In the genomic region with DNA sequence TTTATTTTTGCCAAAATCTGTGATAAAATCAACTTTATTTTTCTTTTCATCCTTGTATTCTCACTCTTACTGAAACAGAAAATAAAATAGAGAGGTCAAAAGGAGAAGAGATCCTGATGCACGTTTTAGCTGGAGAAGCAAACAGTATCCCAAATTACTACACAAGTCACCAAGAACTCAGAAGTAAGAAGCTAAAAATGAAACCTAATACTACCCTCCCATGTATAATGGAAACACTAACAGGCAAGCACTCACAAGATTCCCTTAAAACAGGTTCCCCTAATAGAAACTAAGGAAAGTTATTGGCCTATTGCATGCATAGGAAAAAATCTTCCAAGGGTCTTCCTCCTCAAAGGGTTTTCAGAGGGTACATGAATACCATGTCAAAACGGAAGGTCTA, we compare ENCODE assay signal across 14 cellular contexts.
DNase-seq lines count a peak whose midpoint lies in the region; ATAC-seq and TF ChIP-seq lines count a peak whose summit lies in the region.
"Had no signal": no experiment of that assay in that cellular context is flagged by ENCODE, and none has a peak within 500 bp of the region (broad histone marks: within the 10 kb centered on the region; RNA-seq: fewer than 3 reads in every experiment).

No MANE protein-coding gene starts in this region.

- H3K4me3 ChIP-seq in DND-41 (ENCODE audit: low read depth in 1 of 2, low read length in 2 of 2) (peak overlapping the region; percentile 47 to 68), upper lobe of right lung (no peak overlapping the region)
- H3K4me3 ChIP-seq: A549, thyroid gland had no signal

- no peaks in the 10 kb centered on the region for H3K9me3 ChIP-seq in DND-41 (ENCODE audit: insufficient read depth, low read length, severe bottlenecking)
- H3K9me3 ChIP-seq in T-helper 17 cell (ENCODE audit: control insufficient read depth, low read length, poor library complexity, severe bottlenecking): peaks cover 2% of the 10 kb centered on the region
- no peaks in the 10 kb centered on the region for H3K9me3 ChIP-seq in upper lobe of right lung
- H3K9me3 ChIP-seq: A549, thyroid gland had no signal

- H3K36me3 ChIP-seq in DND-41 (ENCODE audit: insufficient read depth, low read length) (no peaks in the 10 kb centered on the region), upper lobe of right lung (no peaks in the 10 kb centered on the region)
- H3K36me3 ChIP-seq: thyroid gland had no signal

- peak overlapping the region; percentile 63 for H3K4me3 Mint-ChIP-seq in T-helper 2 cell treated with Interferon-gamma antibody and Interleukin-4, amounts not matched to agents 5 μg/mL and 100 μg/mL, for 36 hours
- peak overlapping the region; percentile 75 for H3K4me3 Mint-ChIP-seq in T-helper 17 cell
- H3K4me3 Mint-ChIP-seq in immature natural killer cell: peak overlapping the region; percentile 63 to 83 (median 69)
- H3K4me3 Mint-ChIP-seq: endodermal cell had no signal

- H3K27ac Mint-ChIP-seq in T-helper 2 cell treated with Interferon-gamma antibody and Interleukin-4, amounts not matched to agents 5 μg/mL and 100 μg/mL, for 36 hours: peak overlapping the region; percentile 61
- H3K27ac Mint-ChIP-seq in T-helper 17 cell (peak overlapping the region; percentile 47), immature natural killer cell (peak overlapping the region in 3 of 6 donors; percentile 27 to 74 (median 43))
- H3K27ac Mint-ChIP-seq: endodermal cell had no signal

- H4K20me1 ChIP-seq in DND-41 (ENCODE audit: insufficient read depth, low read length): no peaks in the 10 kb centered on the region

- H3K79me2 ChIP-seq in DND-41 (ENCODE audit: insufficient read depth, low read length): no peaks in the 10 kb centered on the region

- ATAC-seq in DND-41 (ENCODE audit: insufficient read depth, low read depth) (peak; percentile 51), T-helper 17 cell (no peak), upper lobe of right lung (no peak)
- ATAC-seq: A549 had no signal

- no peak for TF ChIP-seq CTCF in DND-41 (IDR thresholded peaks at IDR 0.05; ENCODE audit: borderline replicate concordance, extremely low read depth, low read length, poor library complexity, severe bottlenecking)
- no peak for TF ChIP-seq CTCF in upper lobe of right lung (IDR thresholded peaks at IDR 0.05)

- no peaks in the 10 kb centered on the region for H3K27me3 ChIP-seq in DND-41 (ENCODE audit: insufficient read depth, low read length, poor library complexity)
- H3K27me3 ChIP-seq in upper lobe of right lung: no peaks in the 10 kb centered on the region
- H3K27me3 ChIP-seq: thyroid gland had no signal

- H3K27me3 Mint-ChIP-seq in T-helper 2 cell treated with Interferon-gamma antibody and Interleukin-4, amounts not matched to agents 5 μg/mL and 100 μg/mL, for 36 hours (ENCODE audit: low read depth): no peaks in the 10 kb centered on the region
- H3K27me3 Mint-ChIP-seq in T-helper 17 cell (no peaks in the 10 kb centered on the region), immature natural killer cell (ENCODE audit: low read depth in 3 of 3) (no peaks in the 10 kb centered on the region)

- H3K4me1 ChIP-seq in DND-41 (ENCODE audit: insufficient read depth, low read length) (peaks cover 26% of the 10 kb centered on the region), upper lobe of right lung (no peaks in the 10 kb centered on the region)
- H3K4me1 ChIP-seq: A549, thyroid gland had no signal

- peaks cover 6% of the 10 kb centered on the region for H3K9me3 Mint-ChIP-seq in T-helper 2 cell treated with Interferon-gamma antibody and Interleukin-4, amounts not matched to agents 5 μg/mL and 100 μg/mL, for 36 hours
- H3K9me3 Mint-ChIP-seq in immature natural killer cell: peaks cover 0 to 32% (median 7%) of the 10 kb centered on the region in 6 donors
- H3K9me3 Mint-ChIP-seq: endodermal cell had no signal

- H3K27ac ChIP-seq in DND-41 (ENCODE audit: low read length) (peak overlapping the region; percentile 78), upper lobe of right lung (no peak overlapping the region)
- H3K27ac ChIP-seq: A549, thyroid gland had no signal

- H3K9ac ChIP-seq in DND-41 (ENCODE audit: low read depth, low read length): peak overlapping the region; percentile 63

- intact Hi-C loops in upper lobe of right lung (cut with DNase I): no loop called here

- peaks cover 10% of the 10 kb centered on the region for H3K4me1 Mint-ChIP-seq in T-helper 2 cell treated with Interferon-gamma antibody and Interleukin-4, amounts not matched to agents 5 μg/mL and 100 μg/mL, for 36 hours (ENCODE audit: low read depth)
- H3K4me1 Mint-ChIP-seq in T-helper 17 cell (no peaks in the 10 kb centered on the region), immature natural killer cell (peaks cover 2 to 10% of the 10 kb centered on the region in 2 donors)

- DNase-seq in T-helper 2 cell treated with Interferon-gamma antibody and Interleukin-4, amounts not matched to agents 5 μg/mL and 100 μg/mL, for 36 hours (ENCODE audit: low spot score): no peak
- DNase-seq in T-helper 2 cell (no peak), DND-41 (no peak), T-helper 17 cell (no peak), immature natural killer cell (no peak), upper lobe of right lung (no peak), RPMI8226 (no peak), NCI-H187 treated with DMSO at 0.1 percent for 48 hours (lab: John Stamatoyannopoulos, UW) (no peak)
- DNase-seq: Calu3; endodermal cell; foreskin fibroblast; stimulated activated CD8-positive, alpha-beta memory T cell treated with anti-CD3 and anti-CD28 coated beads, Interleukin-4, amount 100 ng/mL, for 48 hours; thyroid gland had no signal

- H2AFZ ChIP-seq in DND-41 (ENCODE audit: low read depth, low read length): peak overlapping the region; percentile 93

- H3K4me2 ChIP-seq in DND-41 (ENCODE audit: insufficient read depth, low read length): peak overlapping the region; percentile 86
- H3K4me2 ChIP-seq: A549 had no signal

- no peaks in the 10 kb centered on the region for H3K36me3 Mint-ChIP-seq in T-helper 2 cell treated with Interferon-gamma antibody and Interleukin-4, amounts not matched to agents 5 μg/mL and 100 μg/mL, for 36 hours (ENCODE audit: low read depth)
- H3K36me3 Mint-ChIP-seq in T-helper 17 cell (ENCODE audit: low read depth): no peaks in the 10 kb centered on the region
- H3K36me3 Mint-ChIP-seq in immature natural killer cell: no peaks in the 10 kb centered on the region
